ENCODE assay signal across 11 cellular contexts in genomic region chrX:72141372-72142004, GRCh38.
DNase-seq lines count a peak whose midpoint lies in the region; ATAC-seq and TF ChIP-seq lines count a peak whose summit lies in the region.
"Had no signal": no experiment of that assay in that cellular context is flagged by ENCODE, and none has a peak within 500 bp of the region (broad histone marks: within the 10 kb centered on the region; RNA-seq: fewer than 3 reads in every experiment).

No MANE protein-coding gene starts in this region.

- H3K36me3 ChIP-seq in HEK293 (ENCODE audit: control insufficient read depth in 2 of 2, insufficient read depth in 1 of 2, low read length in 2 of 2): peaks cover 0 to 9% of the 10 kb centered on the region in 2 experiments; a peak in 1 of 3 replicates

- H3K4me1 Mint-ChIP-seq in stimulated activated memory B cell treated with anti-CD40 and anti-IgM and Interleukin-4, amounts not matched to agents 10 μg/mL and 1 μg/mL and 100 μg/mL, for 72 hours: peaks cover 19% of the 10 kb centered on the region

- H3K4me3 Mint-ChIP-seq in stimulated activated memory B cell treated with anti-CD40 and anti-IgM and Interleukin-4, amounts not matched to agents 10 μg/mL and 1 μg/mL and 100 μg/mL, for 72 hours: peak overlapping the region; percentile 2

- peak; percentile 16 for DNase-seq in stimulated activated CD4-positive, alpha-beta T cell treated with anti-CD3 and anti-CD28 coated beads, Interleukin-4, amount 100 ng/mL, for 24 hours
- DNase-seq in stimulated activated CD4-positive, alpha-beta T cell treated with anti-CD3 and anti-CD28 coated beads, Interleukin-2, amount 100 ng/mL, for 24 hours: no peak
- DNase-seq in NCI-H187 (lab: John Stamatoyannopoulos, UW) (no peak), OCI-M2 (lab: John Stamatoyannopoulos, UW; ENCODE audit: unreplicated experiment) (no peak)
- no peak for DNase-seq in effector CD4-positive, alpha-beta T cell
- DNase-seq: activated naive CD4-positive, alpha-beta T cell treated with anti-CD3 and anti-CD28 coated beads, Interleukin-2, amount 50 U/mL, for 16 hours; naive thymus-derived CD8-positive, alpha-beta T cell had no signal

- no peaks in the 10 kb centered on the region for H3K9me3 Mint-ChIP-seq in stimulated activated memory B cell treated with anti-CD40 and anti-IgM and Interleukin-4, amounts not matched to agents 10 μg/mL and 1 μg/mL and 100 μg/mL, for 72 hours
- H3K9me3 Mint-ChIP-seq: naive thymus-derived CD8-positive, alpha-beta T cell had no signal

- no peak overlapping the region for H3K27ac Mint-ChIP-seq in stimulated activated memory B cell treated with anti-CD40 and anti-IgM and Interleukin-4, amounts not matched to agents 10 μg/mL and 1 μg/mL and 100 μg/mL, for 72 hours

- TF ChIP-seq CTCF in HEK293 (tag by site-specific recombination; IDR thresholded peaks at IDR 0.05): no peak

- H3K9me3 ChIP-seq in HEK293 (ENCODE audit: control insufficient read depth, insufficient read depth, low read depth, low read length): no peaks in the 10 kb centered on the region
- H3K9me3 ChIP-seq: tibial nerve had no signal

- POLR2A ChIA-PET in HEK293 (lab: Yijun Ruan, JAX): interaction anchor here (0.8 to 1.6 kb wide), 2 partner anchors 40 to 86 kb away, joined by 3 to 4 read pairs; partner anchors contain the start of gene PIN4

- H3K4me1 ChIP-seq in HEK293 (ENCODE audit: control insufficient read depth, insufficient read depth, low read length): no peaks in the 10 kb centered on the region
- H3K4me1 ChIP-seq: tibial nerve had no signal

- CTCF ChIA-PET in HEK293 (lab: Yijun Ruan, JAX): interaction anchor here (0.5 to 1.0 kb wide), 4 partner anchors 11 to 413 kb away, joined by 3 to 4 read pairs (median 3); no protein-coding TSS in a partner anchor

- H3K27me3 Mint-ChIP-seq in stimulated activated memory B cell treated with anti-CD40 and anti-IgM and Interleukin-4, amounts not matched to agents 10 μg/mL and 1 μg/mL and 100 μg/mL, for 72 hours: peaks cover 20% of the 10 kb centered on the region

- H3K4me3 ChIP-seq in HEK293 (ENCODE audit: low read depth, low read length): no peak overlapping the region
- H3K4me3 ChIP-seq: tibial nerve had no signal

- peak; percentile 58 for ATAC-seq in HG03575 (IDR thresholded peaks at IDR 0.05; ENCODE audit: extremely low read depth, insufficient number of reproducible peaks, low FRiP score, unreplicated experiment)
- peak; percentile 47 for ATAC-seq in stimulated activated memory B cell treated with anti-CD40 and anti-IgM and Interleukin-4, amounts not matched to agents 10 μg/mL and 1 μg/mL and 100 μg/mL, for 72 hours
- ATAC-seq: naive thymus-derived CD8-positive, alpha-beta T cell had no signal

- H3K36me3 Mint-ChIP-seq in stimulated activated memory B cell treated with anti-CD40 and anti-IgM and Interleukin-4, amounts not matched to agents 10 μg/mL and 1 μg/mL and 100 μg/mL, for 72 hours: no peaks in the 10 kb centered on the region
- H3K36me3 Mint-ChIP-seq: naive thymus-derived CD8-positive, alpha-beta T cell had no signal

- no peak overlapping the region for H3K27ac ChIP-seq in HEK293 (ENCODE audit: extremely low read depth, low read depth, low read length)
- H3K27ac ChIP-seq: tibial nerve had no signal

TF ChIP-seq in HEK293, 187 proteins besides CTCF, POLR2A, EP300 and RAD21:
- TF ChIP-seq KLF8 (tag by site-specific recombination; IDR thresholded peaks at IDR 0.05) (no peak), ZFP69B (tag by site-specific recombination; IDR thresholded peaks at IDR 0.05) (no peak), ZNF548 (tag by site-specific recombination; IDR thresholded peaks at IDR 0.05) (no peak), ZIC2 (tag by site-specific recombination; IDR thresholded peaks at IDR 0.05) (0 out of 2 replicates have a peak, but pooled peaks have one; percentile 24)
